In genomic region chr13:46097015-46097414, GRCh38 we compare ENCODE assay signal across 23 cellular contexts. TPM values are rescaled to one million over a fixed set of nuclear protein-coding genes. Genes with fewer than 3 reads are reported as not detected.
DNase-seq lines count a peak whose midpoint lies in the region; ATAC-seq and TF ChIP-seq lines count a peak whose summit lies in the region.
"Had no signal": no experiment of that assay in that cellular context is flagged by ENCODE, and none has a peak within 500 bp of the region (broad histone marks: within the 10 kb centered on the region; RNA-seq: fewer than 3 reads in every experiment).

No MANE protein-coding gene starts in this region.

- H3K4me3 ChIP-seq in psoas muscle: no peak overlapping the region
- H3K4me3 ChIP-seq in Karpas-422 (ENCODE audit: low read length): no peak overlapping the region
- H3K4me3 ChIP-seq: breast epithelium, esophagus muscularis mucosa, heart left ventricle, PC-9, spleen, tibial nerve had no signal

- ATAC-seq in psoas muscle: no peak
- ATAC-seq: activated naive CD4-positive, alpha-beta T cell treated with anti-CD3 and anti-CD28 coated beads, Interleukin-2, amount 50 U/mL, for 72 hours; heart left ventricle had no signal

- TF ChIP-seq CTCF in RWPE1 (conservative IDR thresholded peaks at IDR 0.05; ENCODE audit: low read depth) (no peak), psoas muscle (IDR thresholded peaks at IDR 0.05) (no peak)

- H3K4me1 ChIP-seq in psoas muscle (peaks cover 9% of the 10 kb centered on the region), Karpas-422 (ENCODE audit: low read length) (no peaks in the 10 kb centered on the region)
- H3K4me1 ChIP-seq: breast epithelium had no signal

- POLR2A ChIA-PET in RWPE1 (lab: Yijun Ruan, JAX; ENCODE audit: low non-redundant PET): no interaction called here

- 55 to 78% (median 55%) methylated on average over 3 of the region's 3 CpGs for WGBS in psoas muscle, 3 donors

- no peak overlapping the region for H3K9ac ChIP-seq in Karpas-422 (ENCODE audit: low read length)

- H4K20me1 ChIP-seq in Karpas-422 (ENCODE audit: insufficient read depth, low read depth, low read length): no peaks in the 10 kb centered on the region

- no peaks in the 10 kb centered on the region for H3K9me3 ChIP-seq in psoas muscle
- H3K9me3 ChIP-seq in Karpas-422 (ENCODE audit: low read length): no peaks in the 10 kb centered on the region
- H3K9me3 ChIP-seq: breast epithelium, esophagus muscularis mucosa, heart left ventricle, spleen, tibial nerve had no signal

- H3K4me2 ChIP-seq in Karpas-422 (ENCODE audit: low read depth, low read length, poor library complexity, severe bottlenecking): no peak overlapping the region
- H3K4me2 ChIP-seq: PC-9 had no signal

- H3K27ac ChIP-seq in layer of hippocampus (ENCODE audit: low read depth, low read length) (peak overlapping the region; percentile 80), RWPE1 (no peak overlapping the region), psoas muscle (no peak overlapping the region), Karpas-422 (ENCODE audit: low read length) (no peak overlapping the region)
- H3K27ac ChIP-seq: breast epithelium, C4-2B, esophagus muscularis mucosa, heart left ventricle, PC-9, spleen, tibial nerve had no signal

- peak; percentile 10 for DNase-seq in NCI-H2107 treated with DMSO at 0.1 percent for 48 hours (lab: John Stamatoyannopoulos, UW; ENCODE audit: unreplicated experiment)
- DNase-seq in NCI-H2107 (lab: John Stamatoyannopoulos, UW): no peak
- peak; percentile 87 for DNase-seq in SHP77 (lab: John Stamatoyannopoulos, UW)
- DNase-seq in superior temporal gyrus (ENCODE audit: extremely low spot score): peak; percentile 87
- DNase-seq in RWPE1 (ENCODE audit: low spot score): no peak
- no peak for DNase-seq in psoas muscle
- DNase-seq in Karpas-422: no peak
- DNase-seq: 8988T; activated CD4-positive, alpha-beta T cell treated with anti-CD3 and anti-CD28 coated beads, Interleukin-2, amount 50 U/mL, for 4 hours; activated T-cell treated with anti-CD3 and anti-CD28 coated beads, Interleukin-2, amount 50 U/mL, for 24 hours; heart left ventricle; kidney; MM.1S; PC-9; spleen had no signal

- no peaks in the 10 kb centered on the region for H3K27me3 ChIP-seq in layer of hippocampus (ENCODE audit: control insufficient read depth, insufficient read depth, low read length)
- H3K27me3 ChIP-seq in psoas muscle (ENCODE audit: insufficient read depth in 3 of 3, low read length in 2 of 3): peaks cover 0 to 6% (median 0%) of the 10 kb centered on the region in 3 donors
- no peaks in the 10 kb centered on the region for H3K27me3 ChIP-seq in Karpas-422 (ENCODE audit: low read length)
- H3K27me3 ChIP-seq: breast epithelium, esophagus muscularis mucosa, heart left ventricle, spleen, tibial nerve had no signal

- H2AFZ ChIP-seq in Karpas-422 (ENCODE audit: low read length): no peak overlapping the region
- H2AFZ ChIP-seq: PC-9 had no signal

- H3K36me3 ChIP-seq in psoas muscle (ENCODE audit: insufficient read depth in 1 of 2, low read depth in 1 of 2) (no peaks in the 10 kb centered on the region), Karpas-422 (ENCODE audit: insufficient read depth, low read length) (no peaks in the 10 kb centered on the region)
- H3K36me3 ChIP-seq: breast epithelium, esophagus muscularis mucosa, heart left ventricle, spleen, tibial nerve had no signal

- no peaks in the 10 kb centered on the region for H3K9me2 ChIP-seq in Karpas-422 (replicated peaks; ENCODE audit: insufficient read depth, low read length)

- no peaks in the 10 kb centered on the region for H3K79me2 ChIP-seq in Karpas-422 (ENCODE audit: low read length)

- CTCF ChIA-PET in RWPE1 (lab: Yijun Ruan, JAX): interaction anchor here (0.7 kb wide), 1 partner anchor 413 kb away, joined by 3 read pairs; no protein-coding TSS in a partner anchor

- intact Hi-C loops in psoas muscle (cut with DNase I): no loop called here

RNA-seq across cellular contexts. Expression of gene CPB2, which starts 7.8 kb away (rescaled TPM):
- not detected for total RNA-seq in psoas muscle
- polyA plus RNA-seq in psoas muscle: not detected
- total RNA-seq in Karpas-422 (2014; rRNA removed; shearing (Covaris generic); ENCODE audit: low replicate concordance): not detected in 2 replicates
- total RNA-seq: activated naive CD4-positive, alpha-beta T cell treated with anti-CD3 and anti-CD28 coated beads, Interleukin-2, amount 50 U/mL, for 72 hours; breast epithelium; esophagus muscularis mucosa; heart left ventricle; kidney; mesothelial cell of epicardium; omental fat pad; PC-9; spleen; tibial nerve had no signal
- polyA plus RNA-seq: heart left ventricle, spleen had no signal

RNA-seq across cellular contexts. Expression of gene ZC3H13, which starts 44.5 kb away (rescaled TPM):
- 10 to 100 TPM; 25.4 to 31.6 (median 26.9) TPM for total RNA-seq in psoas muscle
- polyA plus RNA-seq in psoas muscle: 10 to 100 TPM in 1 of 3 donors, 1 to 10 TPM in 2; 6.8 to 14.4 (median 8.9) TPM
- total RNA-seq in Karpas-422 (2014; rRNA removed; shearing (Covaris generic); ENCODE audit: low replicate concordance): 24.7 and 30.8 TPM in 2 replicates

Comparison
In these comparisons a context has a peak if more than half of its experiments do, and no peak if none do; other contexts are left out.
1. DNase-seq: peak in NCI-H2107 treated with DMSO at 0.1 percent for 48 hours (single experiment), SHP77 (2 of 2) and superior temporal gyrus (single experiment); none in NCI-H2107 (single experiment), RWPE1 (single experiment), psoas muscle (0 of 2) and Karpas-422 (single experiment).